In the genomic region with DNA sequence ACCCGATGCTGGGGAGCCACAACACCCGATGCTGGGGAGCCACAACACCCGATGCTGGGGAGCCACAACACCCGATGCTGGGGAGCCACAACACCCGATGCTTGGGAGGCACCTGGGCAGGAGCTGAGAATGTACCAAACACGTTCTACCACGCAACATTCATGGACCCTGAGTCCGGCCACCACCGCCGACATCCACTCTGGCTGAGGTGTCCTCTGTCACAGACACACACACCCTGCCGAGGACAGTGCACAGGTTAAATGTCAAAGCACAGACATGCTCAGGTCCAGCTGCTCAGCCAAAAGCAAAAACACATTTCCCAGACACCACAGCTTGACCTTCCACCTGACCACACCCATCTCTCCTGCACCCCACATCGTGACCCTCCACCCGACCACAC, we compare ENCODE assay signal across 18 cellular contexts.
"Had no signal": no experiment of that assay in that cellular context is flagged by ENCODE, and none has a peak within 500 bp of the region (broad histone marks: within the 10 kb centered on the region; RNA-seq: fewer than 3 reads in every experiment).

No MANE protein-coding gene starts in this region.

- H3K4me3 ChIP-seq: dorsolateral prefrontal cortex, heart left ventricle, lung, right atrium auricular region, smooth muscle cell, thoracic aorta had no signal

- H3K36me3 ChIP-seq: heart left ventricle, neutrophil, right atrium auricular region, thoracic aorta had no signal

- H3K27ac ChIP-seq: heart left ventricle, neutrophil, right atrium auricular region, thoracic aorta had no signal

- H3K9me3 ChIP-seq: heart left ventricle, neutrophil, right atrium auricular region, thoracic aorta had no signal

- H3K4me2 ChIP-seq: smooth muscle cell had no signal

- DNase-seq: cortex of kidney; effector CD8-positive, alpha-beta T cell; foreskin melanocyte; heart left ventricle; hippocampal formation; left colon; mesendoderm; naive thymus-derived CD4-positive, alpha-beta T cell; nephron progenitor cell; stimulated activated CD4-positive, alpha-beta T cell treated with anti-CD3 and anti-CD28 coated beads, Interleukin-4, amount 100 ng/mL, for 1 hour; stimulated activated CD8-positive, alpha-beta memory T cell treated with anti-CD3 and anti-CD28 coated beads, Interleukin-4, amount 100 ng/mL, for 48 hours; trophoblast cell had no signal

- H3K27me3 ChIP-seq: dorsolateral prefrontal cortex, heart left ventricle, right atrium auricular region had no signal
